Comparison of ENCODE assay signal across 12 cellular contexts in genomic region chr12:56087220-56087619, GRCh38. TPM values are rescaled to one million over a fixed set of nuclear protein-coding genes. Genes with fewer than 3 reads are reported as not detected.
DNase-seq lines count a peak whose midpoint lies in the region; ATAC-seq and FAIRE-seq lines count a peak whose summit lies in the region.
"Had no signal": no experiment of that assay in that cellular context is flagged by ENCODE, and none has a peak within 500 bp of the region (broad histone marks: within the 10 kb centered on the region; RNA-seq: fewer than 3 reads in every experiment).

No MANE protein-coding gene starts in this region.

- ATAC-seq in esophagus mucosa, result peak; percentile 71
- ATAC-seq: stimulated activated memory B cell treated with anti-CD40 and anti-IgM and Interleukin-4, amounts not matched to agents 10 μg/mL and 1 μg/mL and 100 μg/mL, for 72 hours had no signal

- CTCF ChIA-PET in activated CD4-positive, alpha-beta memory T cell treated with anti-CD3 and anti-CD28 coated beads, Interleukin-2, amount 10 ng/mL, durations not matched to agents 7 days and 5 days (lab: Charles Lee), result interaction anchor here (3.2 kb wide), 1 partner anchor 16 kb away, joined by 28 read pairs; the partner anchor contains the start of gene PA2G4

- H3K36me3 Mint-ChIP-seq in activated CD4-positive, alpha-beta memory T cell treated with anti-CD3 and anti-CD28 coated beads, Interleukin-2, amount 10 ng/mL, durations not matched to agents 7 days and 5 days (ENCODE audit: low read depth), result no peaks in the 10 kb centered on the region
- H3K36me3 Mint-ChIP-seq: naive B cell; stimulated activated memory B cell treated with anti-CD40 and anti-IgM and Interleukin-4, amounts not matched to agents 10 μg/mL and 1 μg/mL and 100 μg/mL, for 72 hours had no signal

- H3K27ac Mint-ChIP-seq in activated CD4-positive, alpha-beta memory T cell treated with anti-CD3 and anti-CD28 coated beads, Interleukin-2, amount 10 ng/mL, durations not matched to agents 7 days and 5 days, result no peak overlapping the region
- H3K27ac Mint-ChIP-seq: stimulated activated memory B cell treated with anti-CD40 and anti-IgM and Interleukin-4, amounts not matched to agents 10 μg/mL and 1 μg/mL and 100 μg/mL, for 72 hours had no signal

- H3K9me3 Mint-ChIP-seq in activated CD4-positive, alpha-beta memory T cell treated with anti-CD3 and anti-CD28 coated beads, Interleukin-2, amount 10 ng/mL, durations not matched to agents 7 days and 5 days, result no peaks in the 10 kb centered on the region
- H3K9me3 Mint-ChIP-seq: naive B cell; stimulated activated memory B cell treated with anti-CD40 and anti-IgM and Interleukin-4, amounts not matched to agents 10 μg/mL and 1 μg/mL and 100 μg/mL, for 72 hours had no signal

- POLR2A ChIA-PET in activated CD4-positive, alpha-beta memory T cell treated with anti-CD3 and anti-CD28 coated beads, Interleukin-2, amount 10 ng/mL, durations not matched to agents 7 days and 5 days (lab: Charles Lee), result interaction anchor here (3.2 kb wide), 1 partner anchor 17 kb away, joined by 22 read pairs; the partner anchor contains the start of gene PA2G4

- no peak overlapping the region for H3K4me3 Mint-ChIP-seq in activated CD4-positive, alpha-beta memory T cell treated with anti-CD3 and anti-CD28 coated beads, Interleukin-2, amount 10 ng/mL, durations not matched to agents 7 days and 5 days
- H3K4me3 Mint-ChIP-seq: naive B cell; stimulated activated memory B cell treated with anti-CD40 and anti-IgM and Interleukin-4, amounts not matched to agents 10 μg/mL and 1 μg/mL and 100 μg/mL, for 72 hours had no signal

- H3K27me3 Mint-ChIP-seq in activated CD4-positive, alpha-beta memory T cell treated with anti-CD3 and anti-CD28 coated beads, Interleukin-2, amount 10 ng/mL, durations not matched to agents 7 days and 5 days, result peaks cover 19% of the 10 kb centered on the region

- DNase-seq in A172 (ENCODE audit: low spot score) (peak; percentile 27), LoVo (ENCODE audit: low spot score) (peak; percentile 59), mucosa of gallbladder (ENCODE audit: low spot score) (peak; percentile 84), Kasumi-1 (lab: John Stamatoyannopoulos, UW) (no peak), GM19239 (ENCODE audit: insufficient read length, low spot score) (no peak)
- no peak for DNase-seq in activated CD4-positive, alpha-beta T cell treated with anti-CD3 and anti-CD28 coated beads for 1 hour
- no peak for DNase-seq in activated CD4-positive, alpha-beta memory T cell treated with anti-CD3 and anti-CD28 coated beads, Interleukin-2, amount 10 ng/mL, durations not matched to agents 7 days and 5 days
- DNase-seq: activated CD4-positive, alpha-beta T cell treated with anti-CD3 and anti-CD28 coated beads for 48 hours; HCEC 1CT; naive B cell had no signal

- no peak for FAIRE-seq in GM19239 (lab: Jason Lieb, UNC)

- peaks cover 1% of the 10 kb centered on the region for H3K4me1 Mint-ChIP-seq in activated CD4-positive, alpha-beta memory T cell treated with anti-CD3 and anti-CD28 coated beads, Interleukin-2, amount 10 ng/mL, durations not matched to agents 7 days and 5 days
- H3K4me1 Mint-ChIP-seq: naive B cell; stimulated activated memory B cell treated with anti-CD40 and anti-IgM and Interleukin-4, amounts not matched to agents 10 μg/mL and 1 μg/mL and 100 μg/mL, for 72 hours had no signal

RNA-seq across cellular contexts. Expression of gene ERBB3, which starts 7.3 kb away (rescaled TPM):
- total RNA-seq in A172 (2014; rRNA removed; shearing (Covaris generic)), result 0.64 and 2.4 TPM in 2 replicates
- total RNA-seq in esophagus mucosa (68.1 TPM), mucosa of gallbladder (228 TPM)
- total RNA-seq in activated CD4-positive, alpha-beta memory T cell treated with anti-CD3 and anti-CD28 coated beads, Interleukin-2, amount 10 ng/mL, durations not matched to agents 7 days and 5 days, result 1 to 10 TPM; 2.3 to 2.5 TPM

RNA-seq across cellular contexts. Expression of gene PA2G4, which starts 17.1 kb away (rescaled TPM):
- 246 and 349 TPM in 2 replicates for total RNA-seq in A172 (2014; rRNA removed; shearing (Covaris generic))
- total RNA-seq in esophagus mucosa, result 125 TPM
- total RNA-seq in mucosa of gallbladder, result 64.9 TPM
- 100 to 1,000 TPM; 242 to 243 TPM for total RNA-seq in activated CD4-positive, alpha-beta memory T cell treated with anti-CD3 and anti-CD28 coated beads, Interleukin-2, amount 10 ng/mL, durations not matched to agents 7 days and 5 days

RNA-seq across cellular contexts. Expression of gene RPL41, which starts 29.2 kb away (rescaled TPM):
- 1,898 and 3,438 TPM in 2 replicates for total RNA-seq in A172 (2014; rRNA removed; shearing (Covaris generic))
- total RNA-seq in esophagus mucosa, result 4,992 TPM
- 2,534 TPM for total RNA-seq in mucosa of gallbladder
- 1,000 to 10,000 TPM; 3,981 to 4,002 TPM for total RNA-seq in activated CD4-positive, alpha-beta memory T cell treated with anti-CD3 and anti-CD28 coated beads, Interleukin-2, amount 10 ng/mL, durations not matched to agents 7 days and 5 days

RNA-seq across cellular contexts. Expression of gene ZC3H10, which starts 30.8 kb away (rescaled TPM):
- total RNA-seq in A172 (2014; rRNA removed; shearing (Covaris generic)), result 1.8 and 2.9 TPM in 2 replicates
- total RNA-seq in esophagus mucosa (1.8 TPM), mucosa of gallbladder (5.4 TPM)
- 10 to 100 TPM in 1 of 2 experiments, 1 to 10 TPM in 1; 8.0 to 10.3 TPM for total RNA-seq in activated CD4-positive, alpha-beta memory T cell treated with anti-CD3 and anti-CD28 coated beads, Interleukin-2, amount 10 ng/mL, durations not matched to agents 7 days and 5 days

RNA-seq across cellular contexts. Expression of gene ESYT1, which starts 40.8 kb away (rescaled TPM):
- total RNA-seq in A172 (2014; rRNA removed; shearing (Covaris generic)), result 119 and 164 TPM in 2 replicates
- total RNA-seq in esophagus mucosa (48.8 TPM), mucosa of gallbladder (111 TPM)
- 100 to 1,000 TPM; 266 to 279 TPM for total RNA-seq in activated CD4-positive, alpha-beta memory T cell treated with anti-CD3 and anti-CD28 coated beads, Interleukin-2, amount 10 ng/mL, durations not matched to agents 7 days and 5 days

Comparison
In these comparisons a context has a peak if more than half of its experiments do, and no peak if none do; other contexts are left out.
1. DNase-seq: peak in A172 (single experiment), LoVo (single experiment) and mucosa of gallbladder (single experiment); none in Kasumi-1 (0 of 2), GM19239 (single experiment), activated CD4-positive, alpha-beta T cell treated with anti-CD3 and anti-CD28 coated beads for 1 hour (single experiment) and activated CD4-positive, alpha-beta memory T cell treated with anti-CD3 and anti-CD28 coated beads, Interleukin-2, amount 10 ng/mL, durations not matched to agents 7 days and 5 days (single experiment).
2. RNA of gene ERBB3, which starts 7.3 kb away (total RNA-seq): 228 TPM in mucosa of gallbladder (single experiment) and 68.1 TPM in esophagus mucosa (single experiment); 2.3 to 2.5 TPM in activated CD4-positive, alpha-beta memory T cell treated with anti-CD3 and anti-CD28 coated beads, Interleukin-2, amount 10 ng/mL, durations not matched to agents 7 days and 5 days and 0.64 to 2.4 TPM in A172; every median in the first group is over 10 times any median in the second.